In the genomic region with DNA sequence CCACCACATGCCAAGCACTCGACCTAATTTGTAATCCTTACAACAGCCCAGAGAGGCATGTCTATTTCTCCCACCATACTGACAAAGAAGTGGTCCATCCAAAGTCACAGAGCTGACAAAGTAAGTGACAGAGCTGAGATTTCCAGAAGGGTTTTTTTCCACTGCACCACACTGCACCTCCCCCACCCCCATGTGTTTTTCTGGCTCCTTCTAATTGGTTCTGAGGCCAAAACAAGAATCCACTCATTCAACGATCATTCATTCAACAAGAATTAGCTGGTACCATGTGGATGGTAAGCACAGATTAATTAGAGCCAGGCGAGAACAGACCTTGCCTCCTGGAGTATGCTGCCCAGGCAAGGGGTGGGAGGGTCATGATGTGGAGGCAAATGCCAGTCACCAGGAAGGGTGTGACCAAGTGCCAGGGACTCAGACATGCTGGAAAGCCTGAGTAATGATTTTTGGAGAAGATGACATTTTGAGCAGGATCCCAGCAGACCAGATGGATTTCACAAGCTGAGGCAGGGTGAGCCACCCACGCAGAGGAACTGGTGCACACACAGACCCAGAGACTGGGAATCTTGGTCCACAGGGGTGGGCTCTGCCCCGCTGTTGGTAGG, we compare ENCODE assay signal across 17 cellular contexts. TPM values are rescaled to one million over a fixed set of nuclear protein-coding genes. Genes with fewer than 3 reads are reported as not detected.
A peak's percentile ranks its signal among the peaks of the same experiment; 100 is the strongest.
DNase-seq lines count a peak whose midpoint lies in the region; ATAC-seq, FAIRE-seq and TF ChIP-seq lines count a peak whose summit lies in the region.
"Had no signal": no experiment of that assay in that cellular context is flagged by ENCODE, and none has a peak within 500 bp of the region (broad histone marks: within the 10 kb centered on the region; RNA-seq: fewer than 3 reads in every experiment).

No MANE protein-coding gene starts in this region.

- TF ChIP-seq RAD21 in K562 (CRISPR knock-in tag; conservative IDR thresholded peaks at IDR 0.05 in 1 of 2, IDR thresholded peaks at IDR 0.05 in 1 of 2): no peak

- no peaks in the 10 kb centered on the region; a peak in 1 of 5 replicates for H3K27me3 ChIP-seq in K562 (ENCODE audit: control insufficient read depth in 2 of 2, insufficient read depth in 2 of 2, low read length in 2 of 2)
- no peaks in the 10 kb centered on the region for H3K27me3 ChIP-seq in mesenchymal stem cell (ENCODE audit: control insufficient read depth in 1 of 2, insufficient read depth in 1 of 2, low read length in 2 of 2)
- no peaks in the 10 kb centered on the region for H3K27me3 ChIP-seq in GM23338 (ENCODE audit: insufficient read depth)

- no peaks in the 10 kb centered on the region for H3F3A ChIP-seq in GM23338 (replicated peaks; ENCODE audit: low read depth)

- intact Hi-C loops in activated CD4-positive, alpha-beta T cell treated with anti-CD3 and anti-CD28 coated beads for 36 hours (cut with DNase I, micrococcal nuclease): loop anchor here in 1 of 2 experiments (5.0 kb wide), 1 partner anchor 252 kb away; the partner anchor contains the start of gene CLP1
- intact Hi-C loops in K562 (cut with micrococcal nuclease): no loop called here

- no peaks in the 10 kb centered on the region for H3K27me3 Mint-ChIP-seq in activated CD4-positive, alpha-beta T cell treated with anti-CD3 and anti-CD28 coated beads for 36 hours
- H3K27me3 Mint-ChIP-seq in GM23338 (ENCODE audit: insufficient read depth, low read depth, poor library complexity): peaks cover 8% of the 10 kb centered on the region

- CTCF ChIA-PET in activated CD4-positive, alpha-beta T cell treated with anti-CD3 and anti-CD28 coated beads for 36 hours (lab: Charles Lee): interaction anchor here (0.6 to 1.7 kb wide), 4 partner anchors 16 to 141 kb away, joined by 3 to 4 read pairs (median 4); no protein-coding TSS in a partner anchor
- CTCF ChIA-PET in K562 (lab: Yijun Ruan, JAX; ENCODE audit: low intra/inter-chr PET ratio): no interaction called here

- no peak overlapping the region for H2BK15ac ChIP-seq in mesenchymal stem cell (ENCODE audit: low read depth, poor library complexity, severe bottlenecking)

- DNase-seq in activated CD4-positive, alpha-beta T cell treated with anti-CD3 and anti-CD28 coated beads for 36 hours: no peak
- no peak for DNase-seq in activated CD4-positive, alpha-beta T cell treated with anti-CD3 and anti-CD28 coated beads for 1 hour
- no peak for DNase-seq in GM12892 (ENCODE audit: insufficient read length)
- no peak for DNase-seq in K562 (ENCODE audit: extremely low read depth in 1 of 4, low spot score in 3 of 4)
- no peak for DNase-seq in mesenchymal stem cell
- DNase-seq in NCI-H2196 treated with DMSO at 0.1 percent for 48 hours (lab: John Stamatoyannopoulos, UW; ENCODE audit: unreplicated experiment): no peak
- no peak for DNase-seq in KBM-7
- no peak for DNase-seq in GM23338 (ENCODE audit: low spot score)
- DNase-seq: H9, NCI-H146, NCI-H510A treated with DMSO at 0.1 percent for 48 hours had no signal

- BruUV-seq in K562 (replicated peaks; lab: Mats Ljungman, UMichigan): no TSS peak

- FAIRE-seq in GM12892 (lab: Jason Lieb, UNC): peak; percentile 54
- FAIRE-seq in K562 (lab: Jason Lieb, UNC): no peak
- FAIRE-seq: D721Med had no signal

- H3K23ac ChIP-seq in mesenchymal stem cell (ENCODE audit: low read length in 2 of 2): no peak overlapping the region

- H3K4me1 ChIP-seq in K562 (replicated peaks in 1 of 2; ENCODE audit: control insufficient read depth in 2 of 2, insufficient read depth in 2 of 2, low read length in 2 of 2): peaks cover 15 to 28% of the 10 kb centered on the region in 2 experiments; a peak in 4 of 5 replicates
- H3K4me1 ChIP-seq in mesenchymal stem cell (ENCODE audit: control insufficient read depth, insufficient read depth, low read depth, low read length): peaks cover 20% of the 10 kb centered on the region
- H3K4me1 ChIP-seq in GM23338 (ENCODE audit: insufficient read depth): no peaks in the 10 kb centered on the region

- WGBS in K562 (ENCODE audit: insufficient coverage, low coverage, missing lambda C conversion rate): 84% methylated on average over 4 of the region's 5 CpGs
- WGBS in mesenchymal stem cell: 95% methylated on average over 5 of the region's 5 CpGs

- H2AFZ ChIP-seq in K562 (ENCODE audit: low read depth, low read length) (no peak overlapping the region), mesenchymal stem cell (ENCODE audit: low read depth, low read length) (no peak overlapping the region), GM23338 (no peak overlapping the region)

- in situ Hi-C loops in K562 (cut with MboI): no loop called here
- in situ Hi-C loops in KBM-7 (cut with MboI; ENCODE audit: low pct_unique_long_range_greater_than_20kb, low sequenced_read_pairs): no loop called here

- H2AK5ac ChIP-seq in mesenchymal stem cell (ENCODE audit: low read length, severe bottlenecking): no peak overlapping the region

- TF ChIP-seq POLR2A in GM12892 (IDR thresholded peaks at IDR 0.05; ENCODE audit: low read depth, low read length) (no peak), K562 (conservative IDR thresholded peaks at IDR 0.05) (no peak)

- H3K4ac ChIP-seq in mesenchymal stem cell (ENCODE audit: low read depth in 1 of 2, low read length in 2 of 2): no peak overlapping the region

- no peaks in the 10 kb centered on the region for H3K79me1 ChIP-seq in mesenchymal stem cell (replicated peaks; ENCODE audit: low read length, poor library complexity, severe bottlenecking)

- no peak overlapping the region for H3K14ac ChIP-seq in mesenchymal stem cell (ENCODE audit: low read length in 2 of 2)

- no peaks in the 10 kb centered on the region for H3K9me3 ChIP-seq in K562 (replicated peaks; ENCODE audit: control insufficient read depth, insufficient read depth, low read depth, low read length)
- no peaks in the 10 kb centered on the region for H3K9me3 ChIP-seq in mesenchymal stem cell (ENCODE audit: control insufficient read depth, low read length)

- no peak overlapping the region for H2BK120ac ChIP-seq in mesenchymal stem cell (ENCODE audit: low read depth, low read length)

- no peak overlapping the region for H4K8ac ChIP-seq in mesenchymal stem cell (ENCODE audit: low read length)

- H3K4me2 ChIP-seq in K562 (ENCODE audit: insufficient read depth, low read length): no peak overlapping the region
- H3K4me2 ChIP-seq in mesenchymal stem cell (ENCODE audit: low read length, poor library complexity, severe bottlenecking): no peak overlapping the region
- H3K4me2 ChIP-seq in GM23338: no peak overlapping the region

- H3K27ac ChIP-seq in K562 (ENCODE audit: extremely low read depth, low read depth, low read length): no peak overlapping the region
- H3K27ac ChIP-seq in mesenchymal stem cell (ENCODE audit: low read length, poor library complexity, severe bottlenecking): no peak overlapping the region
- no peak overlapping the region for H3K27ac ChIP-seq in GM23338 (ENCODE audit: low read depth)

- no peak overlapping the region for H3K4me3 Mint-ChIP-seq in activated CD4-positive, alpha-beta T cell treated with anti-CD3 and anti-CD28 coated beads for 36 hours
- no peak overlapping the region for H3K4me3 Mint-ChIP-seq in GM23338
- H3K4me3 Mint-ChIP-seq: H9; T-helper 1 cell treated with Interleukin-12 subunit alpha and Interleukin-12 subunit beta and Interleukin-4 antibody, amounts not matched to agents 30 μg/mL and 1 μg/mL, for 36 hours had no signal

- TF ChIP-seq EP300 in K562 (IDR thresholded peaks at IDR 0.05; ENCODE audit: low read length): no peak

- no peaks in the 10 kb centered on the region for H3K9me2 ChIP-seq in GM23338 (ENCODE audit: insufficient read depth)

- H3K4me1 Mint-ChIP-seq in activated CD4-positive, alpha-beta T cell treated with anti-CD3 and anti-CD28 coated beads for 36 hours: peaks cover 59% of the 10 kb centered on the region
- no peaks in the 10 kb centered on the region for H3K4me1 Mint-ChIP-seq in GM23338

- no peak overlapping the region for H4K91ac ChIP-seq in mesenchymal stem cell (ENCODE audit: low read length)

- no peak overlapping the region for H3K9ac ChIP-seq in K562 (ENCODE audit: insufficient read depth in 1 of 2, low read depth in 2 of 2, low read length in 2 of 2)
- peak overlapping the region; percentile 28 for H3K9ac ChIP-seq in mesenchymal stem cell (ENCODE audit: low read length)

- peaks cover 52% of the 10 kb centered on the region for H3K36me3 ChIP-seq in K562 (ENCODE audit: control insufficient read depth, insufficient read depth, low read length)
- H3K36me3 ChIP-seq in mesenchymal stem cell (ENCODE audit: control insufficient read depth in 1 of 2, insufficient read depth in 2 of 2, low read depth in 1 of 2, low read length in 2 of 2): peaks cover 17 to 68% of the 10 kb centered on the region in 2 experiments
- H3K36me3 ChIP-seq in GM23338 (ENCODE audit: insufficient read depth): peaks cover 3% of the 10 kb centered on the region; the same call in 1 of the 2 replicates

- H2BK12ac ChIP-seq in mesenchymal stem cell (ENCODE audit: low read length in 2 of 2): no peak overlapping the region

- no peak overlapping the region for H3K18ac ChIP-seq in mesenchymal stem cell (ENCODE audit: low read depth in 1 of 2, low read length in 2 of 2)

- no peak for ATAC-seq in activated CD4-positive, alpha-beta T cell treated with anti-CD3 and anti-CD28 coated beads for 36 hours
- ATAC-seq in K562 (no peak), GM23338 (no peak)
- ATAC-seq: Panc1 had no signal

- H2BK5ac ChIP-seq in mesenchymal stem cell (ENCODE audit: low read depth, low read length, poor library complexity, severe bottlenecking): no peak overlapping the region

- POLR2A ChIA-PET in activated CD4-positive, alpha-beta T cell treated with anti-CD3 and anti-CD28 coated beads for 36 hours (lab: Charles Lee): interaction anchor here (2.8 kb wide), 1 partner anchor 19 kb away, joined by 19 read pairs; no protein-coding TSS in a partner anchor
- POLR2A ChIA-PET in K562 (lab: Yijun Ruan, JAX): interaction anchor here (0.6 to 1.5 kb wide), 5 partner anchors 8 to 327 kb away, joined by 3 to 5 read pairs (median 4); no protein-coding TSS in a partner anchor

- H3K27ac Mint-ChIP-seq in activated CD4-positive, alpha-beta T cell treated with anti-CD3 and anti-CD28 coated beads for 36 hours: peak overlapping the region; percentile 77
- H3K27ac Mint-ChIP-seq in GM23338: no peak overlapping the region

- H3K9me1 ChIP-seq in K562 (ENCODE audit: control insufficient read depth, insufficient read depth, low read length): no peaks in the 10 kb centered on the region

- H3K36me3 Mint-ChIP-seq in activated CD4-positive, alpha-beta T cell treated with anti-CD3 and anti-CD28 coated beads for 36 hours (ENCODE audit: low read depth): peaks cover 63% of the 10 kb centered on the region
- H3K36me3 Mint-ChIP-seq in GM23338 (ENCODE audit: low read depth): peaks cover 32% of the 10 kb centered on the region

- TF ChIP-seq CTCF in K562 (IDR thresholded peaks at IDR 0.05 in 2 of 3, conservative IDR thresholded peaks at IDR 0.05 in 1 of 3; ENCODE audit: insufficient read depth in 2 of 3, low read depth in 1 of 3, low read length in 3 of 3) (no peak), GM23338 (conservative IDR thresholded peaks at IDR 0.05; ENCODE audit: low read depth in 2 of 2) (no peak)

- H3K79me2 ChIP-seq in K562 (ENCODE audit: control insufficient read depth, insufficient read depth, low read length) (no peaks in the 10 kb centered on the region), GM23338 (replicated peaks; ENCODE audit: insufficient read depth) (no peaks in the 10 kb centered on the region)

- H4K20me1 ChIP-seq in K562 (replicated peaks; ENCODE audit: control insufficient read depth, insufficient read depth, low read length) (no peaks in the 10 kb centered on the region), GM23338 (replicated peaks; ENCODE audit: insufficient read depth) (peaks cover 2% of the 10 kb centered on the region; the same call in 1 of the 2 replicates)

- no peak overlapping the region for H3K4me3 ChIP-seq in K562
- peak overlapping the region in 1 of 2 experiments; percentile 20 for H3K4me3 ChIP-seq in mesenchymal stem cell (ENCODE audit: insufficient read depth in 1 of 2, low read depth in 1 of 2, low read length in 2 of 2)
- no peak overlapping the region for H3K4me3 ChIP-seq in GM23338

- no peaks in the 10 kb centered on the region for H3K9me3 Mint-ChIP-seq in activated CD4-positive, alpha-beta T cell treated with anti-CD3 and anti-CD28 coated beads for 36 hours (ENCODE audit: low read depth)
- no peaks in the 10 kb centered on the region for H3K9me3 Mint-ChIP-seq in GM23338
- H3K9me3 Mint-ChIP-seq: H9; T-helper 1 cell treated with Interleukin-12 subunit alpha and Interleukin-12 subunit beta and Interleukin-4 antibody, amounts not matched to agents 30 μg/mL and 1 μg/mL, for 36 hours had no signal

RNA-seq across cellular contexts. Expression of gene PRG2, which starts 14.9 kb away (rescaled TPM):
- 1 to 10 TPM in 1 of 2 experiments, under 1 TPM in 1; 0.98 to 1.6 TPM for total RNA-seq in activated CD4-positive, alpha-beta T cell treated with anti-CD3 and anti-CD28 coated beads for 36 hours
- polyA plus RNA-seq in GM12892 (2012; ENCODE audit: missing spikeins): 0.70 TPM
- total RNA-seq in K562 (2011; cell fraction: chromatin; rRNA removed; ENCODE audit: low replicate concordance): 1.2 and 1.9 TPM in 2 replicates
- total RNA-seq in K562 (2011; cell fraction: nucleolus; rRNA removed): 0.50 and 0.92 TPM in 2 replicates
- total RNA-seq in K562 (2011; cell fraction: nucleoplasm; rRNA removed): 1.4 and 1.8 TPM in 2 replicates
- 18.5 and 33.0 TPM in 2 replicates for total RNA-seq in K562 (2014; rRNA removed)
- total RNA-seq in K562 (2014; rRNA removed; fragmentation: Illumina TruSeq; extraction: Trizol): 23.6 and 29.8 TPM in 2 replicates
- 44.8 and 50.1 TPM in 2 replicates for total RNA-seq in K562 (2015; rRNA removed; fragmentation: Illumina TruSeq; extraction: Trizol)
- 16.4 and 30.5 TPM in 2 replicates for total RNA-seq in K562 (2021)
- 1.8 and 7.2 TPM in 2 replicates for polyA plus RNA-seq in K562 (2011; rRNA removed)
- polyA plus RNA-seq in K562 (2011; cell fraction: cytosol; rRNA removed): 2.2 and 5.4 TPM in 2 replicates
- 1.0 and 2.0 TPM in 2 replicates for polyA plus RNA-seq in K562 (2011; cell fraction: nucleus; rRNA removed)
- 39.0 and 49.3 TPM in 2 replicates for polyA plus RNA-seq in K562 (2012)
- 23.3 and 24.4 TPM in 2 replicates for polyA plus RNA-seq in K562 (2014; fragmentation: Illumina TruSeq; extraction: Trizol)
- polyA plus RNA-seq in K562 (2014; fragmentation: Nextera tagmentation; extraction: Ambion mirVana): 10 to 100 TPM; 42.9 to 78.0 TPM
- 26.6 and 31.8 TPM in 2 replicates for polyA plus RNA-seq in K562 (2014; rRNA removed)
- 0.21 and 1.1 TPM in 2 replicates for polyA minus RNA-seq in K562 (2011; rRNA and poly(A)+ RNA removed)
- not detected in 2 replicates for polyA minus RNA-seq in K562 (2011; cell fraction: cytosol; rRNA and poly(A)+ RNA removed)
- 0.56 TPM in 1 of 2 replicates, not detected in the other for polyA minus RNA-seq in K562 (2011; cell fraction: nucleus; rRNA and poly(A)+ RNA removed)
- polyA plus RNA-seq in mesenchymal stem cell (2013, experiment 1 of 2): not detected
- polyA plus RNA-seq in mesenchymal stem cell (2013, experiment 2 of 2): 0.04 TPM
- total RNA-seq in GM23338 (2014; rRNA removed; shearing (Covaris generic)): not detected in 2 replicates
- not detected in 2 replicates for polyA plus RNA-seq in GM23338 (2016; fragmentation: Nextera tagmentation; extraction: Ambion mirVana)
- total RNA-seq: A172, esophagus mucosa, H9, lung microvascular endothelial cell had no signal

RNA-seq across cellular contexts. Expression of gene SLC43A3, which starts 21.5 kb away (rescaled TPM):
- total RNA-seq in activated CD4-positive, alpha-beta T cell treated with anti-CD3 and anti-CD28 coated beads for 36 hours: 100 to 1,000 TPM; 268 to 333 TPM
- 99.6 TPM for polyA plus RNA-seq in GM12892 (2012; ENCODE audit: missing spikeins)
- total RNA-seq in K562 (2011; cell fraction: chromatin; rRNA removed; ENCODE audit: low replicate concordance): 241 and 427 TPM in 2 replicates
- total RNA-seq in K562 (2011; cell fraction: nucleolus; rRNA removed): 393 and 402 TPM in 2 replicates
- 340 and 369 TPM in 2 replicates for total RNA-seq in K562 (2011; cell fraction: nucleoplasm; rRNA removed)
- total RNA-seq in K562 (2014; rRNA removed) (98.9 and 141 TPM in 2 replicates), K562 (2014; rRNA removed; fragmentation: Illumina TruSeq; extraction: Trizol) (120 and 132 TPM in 2 replicates), K562 (2015; rRNA removed; fragmentation: Illumina TruSeq; extraction: Trizol) (135 and 143 TPM in 2 replicates), K562 (2021) (254 and 257 TPM in 2 replicates)
- polyA plus RNA-seq in K562 (2011; rRNA removed) (141 and 235 TPM in 2 replicates), K562 (2014; fragmentation: Illumina TruSeq; extraction: Trizol) (244 and 281 TPM in 2 replicates), K562 (2014; fragmentation: Nextera tagmentation; extraction: Ambion mirVana) (100 to 1,000 TPM in 1 of 2 experiments, 10 to 100 TPM in 1; 63.7 to 216 TPM), K562 (2014; rRNA removed) (139 and 160 TPM in 2 replicates), GM23338 (2016; fragmentation: Nextera tagmentation; extraction: Ambion mirVana) (11.5 and 14.3 TPM in 2 replicates)
- polyA plus RNA-seq in K562 (2011; cell fraction: cytosol; rRNA removed): 358 and 452 TPM in 2 replicates
- 327 and 364 TPM in 2 replicates for polyA plus RNA-seq in K562 (2011; cell fraction: nucleus; rRNA removed)
- polyA plus RNA-seq in K562 (2012): 192 and 193 TPM in 2 replicates
- 162 and 237 TPM in 2 replicates for polyA minus RNA-seq in K562 (2011; rRNA and poly(A)+ RNA removed)
- polyA minus RNA-seq in K562 (2011; cell fraction: cytosol; rRNA and poly(A)+ RNA removed): 86.6 and 143 TPM in 2 replicates
- polyA minus RNA-seq in K562 (2011; cell fraction: nucleus; rRNA and poly(A)+ RNA removed): 116 and 125 TPM in 2 replicates
- polyA plus RNA-seq in mesenchymal stem cell (2013, experiment 1 of 2): 3.9 TPM
- polyA plus RNA-seq in mesenchymal stem cell (2013, experiment 2 of 2): 3.8 TPM
- total RNA-seq in GM23338 (2014; rRNA removed; shearing (Covaris generic)): 23.7 and 24.8 TPM in 2 replicates

RNA-seq across cellular contexts. Expression of gene PRG3, which starts 24.4 kb away (rescaled TPM):
- total RNA-seq in activated CD4-positive, alpha-beta T cell treated with anti-CD3 and anti-CD28 coated beads for 36 hours: not detected
- polyA plus RNA-seq in GM12892 (2012; ENCODE audit: missing spikeins): not detected
- total RNA-seq in K562 (2011; cell fraction: chromatin; rRNA removed; ENCODE audit: low replicate concordance): not detected in 2 replicates
- total RNA-seq in K562 (2011; cell fraction: nucleolus; rRNA removed): not detected in 2 replicates
- not detected in 2 replicates for total RNA-seq in K562 (2011; cell fraction: nucleoplasm; rRNA removed)
- total RNA-seq in K562 (2014; rRNA removed): not detected in 2 replicates
- not detected in 2 replicates for total RNA-seq in K562 (2014; rRNA removed; fragmentation: Illumina TruSeq; extraction: Trizol)
- 0.18 TPM in 1 of 2 replicates, not detected in the other for total RNA-seq in K562 (2015; rRNA removed; fragmentation: Illumina TruSeq; extraction: Trizol)
- not detected in 2 replicates for total RNA-seq in K562 (2021)
- polyA plus RNA-seq in K562 (2011; rRNA removed): not detected in 2 replicates
- 0.07 TPM in 1 of 2 replicates, not detected in the other for polyA plus RNA-seq in K562 (2011; cell fraction: cytosol; rRNA removed)
- not detected in 2 replicates for polyA plus RNA-seq in K562 (2011; cell fraction: nucleus; rRNA removed)
- polyA plus RNA-seq in K562 (2012): not detected in 2 replicates
- polyA plus RNA-seq in K562 (2014; fragmentation: Illumina TruSeq; extraction: Trizol): not detected in 2 replicates
- polyA plus RNA-seq in K562 (2014; fragmentation: Nextera tagmentation; extraction: Ambion mirVana): under 1 TPM; 0.38 to 0.55 TPM
- not detected in 2 replicates for polyA plus RNA-seq in K562 (2014; rRNA removed)
- polyA minus RNA-seq in K562 (2011; rRNA and poly(A)+ RNA removed): not detected in 2 replicates
- polyA minus RNA-seq in K562 (2011; cell fraction: cytosol; rRNA and poly(A)+ RNA removed): not detected in 2 replicates
- polyA minus RNA-seq in K562 (2011; cell fraction: nucleus; rRNA and poly(A)+ RNA removed): not detected in 2 replicates
- polyA plus RNA-seq in mesenchymal stem cell (2013, experiment 1 of 2): not detected
- polyA plus RNA-seq in mesenchymal stem cell (2013, experiment 2 of 2): not detected
- total RNA-seq in GM23338 (2014; rRNA removed; shearing (Covaris generic)): not detected in 2 replicates
- polyA plus RNA-seq in GM23338 (2016; fragmentation: Nextera tagmentation; extraction: Ambion mirVana): not detected in 2 replicates
- total RNA-seq: A172, esophagus mucosa, H9, lung microvascular endothelial cell had no signal

RNA-seq across cellular contexts. Expression of gene RTN4RL2, which starts 54.9 kb away (rescaled TPM):
- total RNA-seq in activated CD4-positive, alpha-beta T cell treated with anti-CD3 and anti-CD28 coated beads for 36 hours: under 1 TPM; 0.33 to 0.39 TPM
- not detected for polyA plus RNA-seq in GM12892 (2012; ENCODE audit: missing spikeins)
- total RNA-seq in K562 (2011; cell fraction: chromatin; rRNA removed; ENCODE audit: low replicate concordance): not detected in 2 replicates
- total RNA-seq in K562 (2011; cell fraction: nucleolus; rRNA removed): 0.50 and 0.53 TPM in 2 replicates
- 0.46 and 1.2 TPM in 2 replicates for total RNA-seq in K562 (2011; cell fraction: nucleoplasm; rRNA removed)
- total RNA-seq in K562 (2014; rRNA removed) (0.29 TPM in 1 of 2 replicates, not detected in the other), K562 (2014; rRNA removed; fragmentation: Illumina TruSeq; extraction: Trizol) (not detected in 2 replicates), K562 (2015; rRNA removed; fragmentation: Illumina TruSeq; extraction: Trizol) (0.07 TPM in 1 of 2 replicates, not detected in the other), K562 (2021) (1.8 and 1.9 TPM in 2 replicates)
- polyA plus RNA-seq in K562 (2011; rRNA removed) (0.06 and 0.30 TPM in 2 replicates), K562 (2014; fragmentation: Illumina TruSeq; extraction: Trizol) (0.34 and 1.1 TPM in 2 replicates), K562 (2014; fragmentation: Nextera tagmentation; extraction: Ambion mirVana) (not detected), K562 (2014; rRNA removed) (0.69 and 0.82 TPM in 2 replicates), GM23338 (2016; fragmentation: Nextera tagmentation; extraction: Ambion mirVana) (13.1 and 13.9 TPM in 2 replicates)
- polyA plus RNA-seq in K562 (2011; cell fraction: cytosol; rRNA removed): 0.07 and 0.21 TPM in 2 replicates
- polyA plus RNA-seq in K562 (2011; cell fraction: nucleus; rRNA removed): 0.25 and 0.47 TPM in 2 replicates
- 1.5 and 5.3 TPM in 2 replicates for polyA plus RNA-seq in K562 (2012)
- not detected in 2 replicates for polyA minus RNA-seq in K562 (2011; rRNA and poly(A)+ RNA removed)
- not detected in 2 replicates for polyA minus RNA-seq in K562 (2011; cell fraction: cytosol; rRNA and poly(A)+ RNA removed)
- polyA minus RNA-seq in K562 (2011; cell fraction: nucleus; rRNA and poly(A)+ RNA removed): 0.54 TPM in 1 of 2 replicates, not detected in the other
- polyA plus RNA-seq in mesenchymal stem cell (2013, experiment 1 of 2): 0.28 TPM
- 0.22 TPM for polyA plus RNA-seq in mesenchymal stem cell (2013, experiment 2 of 2)
- total RNA-seq in GM23338 (2014; rRNA removed; shearing (Covaris generic)): 15.9 and 16.1 TPM in 2 replicates
